In the genomic region with DNA sequence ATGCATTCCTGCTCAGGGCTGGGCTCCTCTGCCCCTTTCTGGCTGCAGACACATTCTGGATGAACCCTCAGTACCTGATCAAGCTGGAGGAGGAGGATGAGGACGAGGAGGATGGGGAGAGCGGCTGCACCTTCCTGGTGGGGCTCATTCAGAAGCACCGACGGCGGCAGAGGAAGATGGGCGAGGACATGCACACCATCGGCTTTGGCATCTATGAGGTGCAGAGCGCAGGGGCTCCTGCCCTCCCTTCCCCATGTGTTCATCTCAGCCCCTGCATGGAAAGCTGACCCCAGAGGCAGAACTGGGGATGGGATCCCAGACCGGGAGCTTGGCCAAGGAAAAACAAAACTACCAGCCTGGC, we compare ENCODE assay signal across 24 cellular contexts. TPM values are rescaled to one million over a fixed set of nuclear protein-coding genes. Genes with fewer than 3 reads are reported as not detected.
"Had no signal": no experiment of that assay in that cellular context is flagged by ENCODE, and none has a peak within 500 bp of the region (broad histone marks: within the 10 kb centered on the region; RNA-seq: fewer than 3 reads in every experiment).

No MANE protein-coding gene starts in this region.

- H3K27ac ChIP-seq: brain microvascular endothelial cell, SK-N-MC, WERI-Rb-1 had no signal

- H3K4me1 Mint-ChIP-seq: activated naive CD4-positive, alpha-beta T cell treated with anti-CD3 and anti-CD28 coated beads, Interleukin-2, amount 50 U/mL, for 24 hours; T-cell had no signal

- ATAC-seq: activated CD4-positive, CD25-positive, alpha-beta regulatory T cell treated with anti-CD3 and anti-CD28 coated beads, Interleukin-2, amount 50 U/mL, for 24 hours; activated CD8-positive, alpha-beta T cell treated with anti-CD3 and anti-CD28 coated beads for 36 hours; activated T-cell treated with anti-CD3 and anti-CD28 coated beads, Interleukin-2, amount 50 U/mL, for 72 hours; T-cell had no signal

- H3K27me3 Mint-ChIP-seq: activated CD8-positive, alpha-beta T cell treated with anti-CD3 and anti-CD28 coated beads for 36 hours; activated naive CD4-positive, alpha-beta T cell treated with anti-CD3 and anti-CD28 coated beads, Interleukin-2, amount 50 U/mL, for 24 hours; T-cell had no signal

- DNase-seq: activated CD4-positive, alpha-beta T cell treated with anti-CD3 and anti-CD28 coated beads for 4 hours; activated CD8-positive, alpha-beta memory T cell treated with anti-CD3 and anti-CD28 coated beads, Interleukin-2, amount 50 U/mL, for 4 hours; activated CD8-positive, alpha-beta T cell treated with anti-CD3 and anti-CD28 coated beads for 36 hours; activated gamma-delta T cell treated with Interleukin-2 at 50 U/mL for 16 hours; activated T-cell treated with anti-CD3 and anti-CD28 coated beads, Interleukin-2, amount 50 U/mL, for 72 hours; brain microvascular endothelial cell; Kasumi-1; KBM-7; NCI-H1048; NCI-H146; NCI-H187 treated with DMSO at 0.1 percent for 48 hours; NCI-H2171; NCI-H226; NCI-H526; NCI-H82; T-cell; T-helper 2 cell; T1000; WERI-Rb-1 had no signal

- H3K4me3 Mint-ChIP-seq: activated CD8-positive, alpha-beta T cell treated with anti-CD3 and anti-CD28 coated beads for 36 hours; activated naive CD4-positive, alpha-beta T cell treated with anti-CD3 and anti-CD28 coated beads, Interleukin-2, amount 50 U/mL, for 24 hours; activated T-cell treated with anti-CD3 and anti-CD28 coated beads, Interleukin-2, amount 50 U/mL, for 72 hours; T-cell had no signal

- H3K9me3 Mint-ChIP-seq: activated CD8-positive, alpha-beta T cell treated with anti-CD3 and anti-CD28 coated beads for 36 hours; activated naive CD4-positive, alpha-beta T cell treated with anti-CD3 and anti-CD28 coated beads, Interleukin-2, amount 50 U/mL, for 24 hours; activated T-cell treated with anti-CD3 and anti-CD28 coated beads, Interleukin-2, amount 50 U/mL, for 72 hours; activated T-helper 2 cell treated with anti-CD3 and anti-CD28 coated beads, Interferon-gamma antibody, Interleukin-2, Interleukin-4, amounts not matched to agents 10 μg/mL and 5 μg/mL and 100 μg/mL, durations not matched to agents 14 hours and 24 hours and 36 hours; T-cell had no signal

- H3K27ac Mint-ChIP-seq: activated CD8-positive, alpha-beta T cell treated with anti-CD3 and anti-CD28 coated beads for 36 hours; activated naive CD4-positive, alpha-beta T cell treated with anti-CD3 and anti-CD28 coated beads, Interleukin-2, amount 50 U/mL, for 24 hours; activated T-helper 2 cell treated with anti-CD3 and anti-CD28 coated beads, Interferon-gamma antibody, Interleukin-2, Interleukin-4, amounts not matched to agents 10 μg/mL and 5 μg/mL and 100 μg/mL, durations not matched to agents 14 hours and 24 hours and 36 hours; T-cell had no signal

RNA-seq across cellular contexts. Expression of gene CAPN2, which starts 43.1 kb away (rescaled TPM):
- total RNA-seq: OCI-LY7 had no signal
